ENCODE assay signal across 19 cellular contexts in the genomic region with DNA sequence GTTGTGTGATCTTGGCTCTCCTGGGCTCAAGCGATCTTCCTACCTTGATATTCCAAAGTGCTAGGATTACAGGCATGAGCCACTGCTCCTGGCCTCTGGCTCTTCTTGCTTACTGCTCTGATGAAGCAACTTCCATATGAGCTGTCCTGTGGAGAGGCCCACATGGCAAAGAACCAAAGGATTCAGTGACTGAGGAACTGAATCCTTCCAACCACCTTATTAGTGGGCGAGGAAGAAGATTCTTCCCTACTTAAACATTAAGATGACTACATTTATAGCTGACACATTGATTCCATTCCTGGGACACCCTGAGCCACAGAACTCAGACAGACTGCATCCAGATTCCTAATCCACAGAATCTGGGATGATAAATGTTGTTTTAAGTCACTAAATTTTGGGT. TPM values are rescaled to one million over a fixed set of nuclear protein-coding genes. Genes with fewer than 3 reads are reported as not detected.
DNase-seq lines count a peak whose midpoint lies in the region; ATAC-seq and TF ChIP-seq lines count a peak whose summit lies in the region.
"Had no signal": no experiment of that assay in that cellular context is flagged by ENCODE, and none has a peak within 500 bp of the region (broad histone marks: within the 10 kb centered on the region; RNA-seq: fewer than 3 reads in every experiment).

No MANE protein-coding gene starts in this region.

- H3K9ac ChIP-seq in Loucy (ENCODE audit: low read depth, low read length, poor library complexity, severe bottlenecking), result no peak overlapping the region

- peak; percentile 84 for DNase-seq in ELR (ENCODE audit: low read depth)
- DNase-seq in astrocyte of the hippocampus (ENCODE audit: low read depth, low spot score), result peak; percentile 12
- DNase-seq in left kidney (ENCODE audit: low read depth, low spot score), result peak; percentile 6
- no peak for DNase-seq in natural killer cell
- no peak for DNase-seq in activated CD4-positive, alpha-beta T cell treated with anti-CD3 and anti-CD28 coated beads for 1 hour
- DNase-seq: activated CD4-positive, CD25-positive, alpha-beta regulatory T cell; activated naive CD8-positive, alpha-beta T cell treated with anti-CD3 and anti-CD28 coated beads, Interleukin-2, amount 50 U/mL, for 24 hours; caudate nucleus; left colon; NCI-H1436; stimulated activated CD4-positive, alpha-beta T cell treated with anti-CD3 and anti-CD28 coated beads, Interleukin-4, amount 100 ng/mL, for 24 hours; T-cell had no signal

- intact Hi-C loops in natural killer cell (cut with micrococcal nuclease), result no loop called here

- peaks cover 15% of the 10 kb centered on the region for H3K4me1 ChIP-seq in Loucy (ENCODE audit: insufficient read depth, low read length, poor library complexity, severe bottlenecking)
- H3K4me1 ChIP-seq: suprapubic skin had no signal

- ATAC-seq in natural killer cell, result no peak
- ATAC-seq in GM21529 (IDR thresholded peaks at IDR 0.05; ENCODE audit: unreplicated experiment), result no peak
- ATAC-seq in HG02973 (IDR thresholded peaks at IDR 0.05; ENCODE audit: unreplicated experiment), result no peak
- ATAC-seq: activated naive CD8-positive, alpha-beta T cell treated with anti-CD3 and anti-CD28 coated beads, Interleukin-2, amount 50 U/mL, for 24 hours; left colon; T-cell had no signal

- no peaks in the 10 kb centered on the region for H3F3A ChIP-seq in Loucy (ENCODE audit: low read depth)

- H4K20me1 ChIP-seq in Loucy (ENCODE audit: insufficient read depth, low read length, poor library complexity, severe bottlenecking), result no peaks in the 10 kb centered on the region

- no peaks in the 10 kb centered on the region for H3K9me3 ChIP-seq in Loucy (ENCODE audit: insufficient read depth, low read depth, low read length)
- H3K9me3 ChIP-seq: suprapubic skin had no signal

- peaks cover 4% of the 10 kb centered on the region for H3K36me3 Mint-ChIP-seq in natural killer cell
- H3K36me3 Mint-ChIP-seq: T-cell had no signal

- H3K9me2 ChIP-seq in Loucy (replicated peaks; ENCODE audit: low read depth, low read length), result no peaks in the 10 kb centered on the region

- no peaks in the 10 kb centered on the region for H3K27me3 ChIP-seq in Loucy (ENCODE audit: insufficient read depth, low read length, poor library complexity, severe bottlenecking)
- H3K27me3 ChIP-seq: suprapubic skin had no signal

- peak overlapping the region; percentile 15; the same call in 1 of the 2 replicates for H2AFZ ChIP-seq in Loucy (ENCODE audit: low read length)

- H3K9me3 Mint-ChIP-seq in natural killer cell, result no peaks in the 10 kb centered on the region
- H3K9me3 Mint-ChIP-seq: activated naive CD8-positive, alpha-beta T cell treated with anti-CD3 and anti-CD28 coated beads, Interleukin-2, amount 50 U/mL, for 24 hours; activated T-helper 1 cell treated with anti-CD3 and anti-CD28 coated beads, Interleukin-12 subunit alpha, Interleukin-12 subunit beta, Interleukin-2, Interleukin-4 antibody, amounts not matched to agents 30 ng/mL and 10 ng/mL and 1 ng/mL, durations not matched to agents 14 hours and 24 hours and 36 hours; T-cell had no signal

- H3K27ac Mint-ChIP-seq in natural killer cell, result no peak overlapping the region
- H3K27ac Mint-ChIP-seq: activated naive CD8-positive, alpha-beta T cell treated with anti-CD3 and anti-CD28 coated beads, Interleukin-2, amount 50 U/mL, for 24 hours; activated T-helper 1 cell treated with anti-CD3 and anti-CD28 coated beads, Interleukin-12 subunit alpha, Interleukin-12 subunit beta, Interleukin-2, Interleukin-4 antibody, amounts not matched to agents 30 ng/mL and 10 ng/mL and 1 ng/mL, durations not matched to agents 14 hours and 24 hours and 36 hours; T-cell had no signal

- no peaks in the 10 kb centered on the region for H3K36me3 ChIP-seq in Loucy (ENCODE audit: insufficient read depth, low read length)
- H3K36me3 ChIP-seq: suprapubic skin had no signal

- H3K4me2 ChIP-seq in Loucy (ENCODE audit: low read depth, low read length, poor library complexity, severe bottlenecking), result no peak overlapping the region

- H3K79me2 ChIP-seq in Loucy (ENCODE audit: insufficient read depth, low read length), result no peaks in the 10 kb centered on the region

- H3K4me3 Mint-ChIP-seq in natural killer cell, result no peak overlapping the region
- H3K4me3 Mint-ChIP-seq: activated naive CD8-positive, alpha-beta T cell treated with anti-CD3 and anti-CD28 coated beads, Interleukin-2, amount 50 U/mL, for 24 hours; activated T-helper 1 cell treated with anti-CD3 and anti-CD28 coated beads, Interleukin-12 subunit alpha, Interleukin-12 subunit beta, Interleukin-2, Interleukin-4 antibody, amounts not matched to agents 30 ng/mL and 10 ng/mL and 1 ng/mL, durations not matched to agents 14 hours and 24 hours and 36 hours; T-cell had no signal

- H3K4me1 Mint-ChIP-seq in natural killer cell, result peaks cover 7 to 12% of the 10 kb centered on the region in 2 donors
- H3K4me1 Mint-ChIP-seq: activated naive CD8-positive, alpha-beta T cell treated with anti-CD3 and anti-CD28 coated beads, Interleukin-2, amount 50 U/mL, for 24 hours; T-cell had no signal

- H3K4me3 ChIP-seq in Loucy (ENCODE audit: low read length, poor library complexity, severe bottlenecking), result no peak overlapping the region
- H3K4me3 ChIP-seq: skin epidermis, suprapubic skin had no signal

- TF ChIP-seq CTCF in Loucy (conservative IDR thresholded peaks at IDR 0.05; ENCODE audit: low read length), result no peak
- no peak for TF ChIP-seq CTCF in natural killer cell (IDR thresholded peaks at IDR 0.05)

- H3K27me3 Mint-ChIP-seq in natural killer cell (ENCODE audit: low read depth in 2 of 2), result peaks cover 0 to 10% of the 10 kb centered on the region in 2 donors
- H3K27me3 Mint-ChIP-seq: activated naive CD8-positive, alpha-beta T cell treated with anti-CD3 and anti-CD28 coated beads, Interleukin-2, amount 50 U/mL, for 24 hours; T-cell had no signal

RNA-seq across cellular contexts. Expression of gene SLCO4C1, which starts 16.5 kb away (rescaled TPM):
- 10 to 100 TPM; 30.9 to 44.7 (median 31.2) TPM for total RNA-seq in natural killer cell
- total RNA-seq: G401 had no signal

Comparison
In these comparisons a context has a peak if more than half of its experiments do, and no peak if none do; other contexts are left out.
1. DNase-seq: peak in ELR (single experiment), astrocyte of the hippocampus (single experiment) and left kidney (single experiment); none in natural killer cell (single experiment) and activated CD4-positive, alpha-beta T cell treated with anti-CD3 and anti-CD28 coated beads for 1 hour (single experiment).